In genomic region chr2:8551622-8552074, GRCh38 we compare ENCODE assay signal across 10 cellular contexts.
DNase-seq lines count a peak whose midpoint lies in the region; ATAC-seq and TF ChIP-seq lines count a peak whose summit lies in the region.
"Had no signal": no experiment of that assay in that cellular context is flagged by ENCODE, and none has a peak within 500 bp of the region (broad histone marks: within the 10 kb centered on the region; RNA-seq: fewer than 3 reads in every experiment).

No MANE protein-coding gene starts in this region.

- 39 to 49% (median 42%) methylated on average over 8 of the region's 8 CpGs for WGBS in spleen, 5 donors

- intact Hi-C loops in spleen (cut with DNase I; ENCODE audit: low total_unique reads): no loop called here

- H3K9me3 ChIP-seq in spleen (peaks cover 0 to 6% (median 0%) of the 10 kb centered on the region in 8 donors), right atrium auricular region (no peaks in the 10 kb centered on the region)

- H3K27ac ChIP-seq in spleen (no peak overlapping the region), right atrium auricular region (no peak overlapping the region)

- TF ChIP-seq POLR2A in spleen (IDR thresholded peaks at IDR 0.05): no peak

- H3K4me1 Mint-ChIP-seq in endothelial cell (ENCODE audit: unreplicated experiment): peaks cover 13% of the 10 kb centered on the region

- peaks cover 7% of the 10 kb centered on the region for H3K36me3 Mint-ChIP-seq in endothelial cell (ENCODE audit: low read depth, unreplicated experiment)

- no peaks in the 10 kb centered on the region for H3K9me3 Mint-ChIP-seq in endothelial cell (ENCODE audit: unreplicated experiment)

- H3K36me3 ChIP-seq in spleen (no peaks in the 10 kb centered on the region), right atrium auricular region (no peaks in the 10 kb centered on the region)

- H3K4me1 ChIP-seq in spleen: peaks cover 0 to 23% (median 6%) of the 10 kb centered on the region in 6 donors
- no peaks in the 10 kb centered on the region for H3K4me1 ChIP-seq in right atrium auricular region

- H3K27me3 Mint-ChIP-seq in endothelial cell (ENCODE audit: unreplicated experiment): peaks cover 7% of the 10 kb centered on the region

- no peak overlapping the region for H3K4me3 Mint-ChIP-seq in endothelial cell (ENCODE audit: unreplicated experiment)

- H3K27me3 ChIP-seq in spleen (replicated peaks in 1 of 7) (peaks cover 0 to 6% (median 0%) of the 10 kb centered on the region in 7 donors), right atrium auricular region (no peaks in the 10 kb centered on the region)

- TF ChIP-seq CTCF in spleen (IDR thresholded peaks at IDR 0.05 in 8 of 11, conservative IDR thresholded peaks at IDR 0.05 in 3 of 11): no peak
- no peak for TF ChIP-seq CTCF in endothelial cell (IDR thresholded peaks at IDR 0.05; ENCODE audit: unreplicated experiment)
- no peak for TF ChIP-seq CTCF in right atrium auricular region (IDR thresholded peaks at IDR 0.05)

- ATAC-seq in GM19328 (IDR thresholded peaks at IDR 0.05; ENCODE audit: unreplicated experiment): peak; percentile 66
- peak; percentile 73 for ATAC-seq in HG02870 (IDR thresholded peaks at IDR 0.05; ENCODE audit: unreplicated experiment)
- ATAC-seq: left colon had no signal

- no peak overlapping the region for H3K27ac Mint-ChIP-seq in endothelial cell (ENCODE audit: unreplicated experiment)

- peak; percentile 59 for DNase-seq in activated CD8-positive, alpha-beta memory T cell treated with anti-CD3 and anti-CD28 coated beads, Interleukin-2, amount 50 U/mL, for 48 hours
- DNase-seq in spleen (peak; percentile 56), NCI-H1436 treated with DMSO at 0.1 percent for 48 hours (lab: John Stamatoyannopoulos, UW) (no peak), GF-D8 (lab: John Stamatoyannopoulos, UW) (no peak), endothelial cell (ENCODE audit: low spot score) (no peak), right atrium auricular region (ENCODE audit: low spot score) (no peak)
- DNase-seq: NCI-H146 had no signal

- H3K4me3 ChIP-seq in spleen (no peak overlapping the region), right atrium auricular region (no peak overlapping the region)

Comparison
In these comparisons a context has a peak if more than half of its experiments do, and no peak if none do; other contexts are left out.
1. DNase-seq: peak in activated CD8-positive, alpha-beta memory T cell treated with anti-CD3 and anti-CD28 coated beads, Interleukin-2, amount 50 U/mL, for 48 hours (single experiment) and spleen (single experiment); none in NCI-H1436 treated with DMSO at 0.1 percent for 48 hours (single experiment), GF-D8 (single experiment), endothelial cell (single experiment) and right atrium auricular region (single experiment).